Comparison of ENCODE assay signal across 34 cellular contexts in the genomic region with DNA sequence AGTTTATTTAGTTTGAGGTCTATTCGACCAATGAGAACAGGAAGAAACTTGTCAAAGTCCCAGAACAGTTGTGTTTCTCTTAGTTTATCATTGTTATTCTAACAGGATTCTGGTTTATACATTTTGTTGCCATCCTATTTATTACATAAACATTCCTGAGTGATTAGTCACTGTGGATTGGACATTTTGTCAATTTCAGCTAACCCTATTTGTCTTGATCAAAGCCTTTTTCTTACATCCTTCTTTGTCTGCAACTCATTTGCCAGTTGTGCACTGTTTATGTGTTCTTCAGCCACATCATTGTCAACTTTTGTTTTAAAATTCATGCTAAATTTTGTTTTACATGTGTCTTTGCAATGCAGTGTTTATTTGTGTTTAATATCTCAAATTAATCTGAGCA.
"Had no signal": no experiment of that assay in that cellular context is flagged by ENCODE, and none has a peak within 500 bp of the region (broad histone marks: within the 10 kb centered on the region; RNA-seq: fewer than 3 reads in every experiment).

No MANE protein-coding gene starts in this region.

- DNase-seq: activated B cell treated with CpG ODN at 0.5 μM for 24 hours; activated CD4-positive, alpha-beta memory T cell treated with anti-CD3 and anti-CD28 coated beads, Interleukin-2, amount 10 ng/mL, durations not matched to agents 7 days and 5 days; activated CD4-positive, alpha-beta T cell treated with anti-CD3 and anti-CD28 coated beads for 4 hours; activated CD4-positive, CD25-positive, alpha-beta regulatory T cell treated with anti-CD3 and anti-CD28 coated beads, Interleukin-2, amount 50 U/mL, for 72 hours; activated CD8-positive, alpha-beta memory T cell treated with anti-CD3 and anti-CD28 coated beads for 24 hours; activated CD8-positive, alpha-beta memory T cell treated with anti-CD3 and anti-CD28 coated beads, Interleukin-2, amount 10 ng/mL, durations not matched to agents 7 days and 5 days; activated CD8-positive, alpha-beta memory T cell treated with anti-CD3 and anti-CD28 coated beads, Interleukin-2, amount 50 U/mL, for 48 hours; activated effector memory CD4-positive, alpha-beta T cell treated with Interleukin-2 at 50 U/mL for 16 hours; activated naive CD4-positive, alpha-beta T cell treated with anti-CD3 and anti-CD28 coated beads, Interleukin-2, amount 10 ng/mL, durations not matched to agents 7 days and 5 days; activated naive CD8-positive, alpha-beta T cell treated with anti-CD3 and anti-CD28 coated beads, Interleukin-2, amount 50 U/mL, for 24 hours; activated T-cell treated with anti-CD3 and anti-CD28 coated beads, Interleukin-2, amount 50 U/mL, for 48 hours; anterior cingulate cortex; Karpas-422; KBM-7; MM.1S; NCI-H1092 treated with DMSO at 0.1 percent for 48 hours; NCI-H1417; NCI-H146; NCI-H187; NCI-H2029 treated with DMSO at 0.1 percent for 48 hours; NCI-H2171 treated with DMSO at 0.1 percent for 48 hours; NCI-H226; NCI-H446 treated with DMSO at 0.1 percent for 48 hours; NCI-H524; NCI-H69; Peyer's patch; RPMI8226; SHP77 treated with DMSO at 0.1 percent for 48 hours; SW 1271; T-helper 1 cell; T-helper 2 cell; T-helper 9 cell had no signal

- H3K4me3 ChIP-seq: cardiac muscle cell, Peyer's patch, SJSA1 had no signal

- H3K27ac ChIP-seq: cardiac muscle cell, Peyer's patch, SJSA1 had no signal
